ENCODE assay signal across 31 cellular contexts in the genomic region with DNA sequence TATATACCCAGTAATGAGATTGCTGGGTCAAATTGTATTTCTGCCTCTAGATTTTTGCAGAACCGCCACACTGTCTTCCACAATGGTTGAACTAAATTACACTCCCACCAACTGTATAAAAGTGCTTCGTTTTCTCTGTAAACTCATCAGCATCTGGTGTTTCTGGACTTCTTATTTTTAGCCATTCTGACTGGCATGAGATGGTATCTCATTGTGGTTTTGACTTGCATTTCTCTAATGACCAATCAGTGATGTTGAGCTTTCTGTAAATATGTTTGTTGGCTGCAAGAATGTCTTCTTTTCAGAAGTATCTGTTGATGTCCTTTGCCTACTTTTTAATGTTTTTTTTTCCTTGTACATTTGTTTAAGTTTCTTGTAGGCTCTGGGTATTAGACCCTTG.
"Had no signal": no experiment of that assay in that cellular context is flagged by ENCODE, and none has a peak within 500 bp of the region (broad histone marks: within the 10 kb centered on the region; RNA-seq: fewer than 3 reads in every experiment).

No MANE protein-coding gene starts in this region.

- H3K4me1 ChIP-seq: esophagus muscularis mucosa, gastroesophageal sphincter, heart right ventricle had no signal

- H3K4me3 Mint-ChIP-seq: activated B cell treated with CpG ODN at 0.5 μM for 24 hours; activated CD8-positive, alpha-beta T cell treated with anti-CD3 and anti-CD28 coated beads for 36 hours; activated naive CD4-positive, alpha-beta T cell treated with anti-CD3 and anti-CD28 coated beads, Interleukin-2, amount 10 ng/mL, durations not matched to agents 7 days and 5 days; activated naive CD8-positive, alpha-beta T cell treated with anti-CD3 and anti-CD28 coated beads, Interleukin-2, amount 10 ng/mL, durations not matched to agents 7 days and 5 days; activated T-cell treated with anti-CD3 and anti-CD28 coated beads, Interleukin-2, amount 50 U/mL, for 4 hours; central memory CD8-positive, alpha-beta T cell; effector memory CD8-positive, alpha-beta T cell; T-helper 17 cell; T-helper 2 cell treated with Interferon-gamma antibody and Interleukin-4, amounts not matched to agents 5 μg/mL and 100 μg/mL, for 36 hours had no signal

- H3K27me3 ChIP-seq: brain microvascular endothelial cell, esophagus muscularis mucosa, gastroesophageal sphincter, hepatocyte had no signal

- H3K4me3 ChIP-seq: coronary artery, esophagus muscularis mucosa, gastroesophageal sphincter, heart right ventricle, hepatocyte had no signal

- H3K27ac Mint-ChIP-seq: activated B cell treated with CpG ODN at 0.5 μM for 24 hours; activated CD8-positive, alpha-beta T cell treated with anti-CD3 and anti-CD28 coated beads for 36 hours; activated naive CD4-positive, alpha-beta T cell treated with anti-CD3 and anti-CD28 coated beads, Interleukin-2, amount 10 ng/mL, durations not matched to agents 7 days and 5 days; activated naive CD4-positive, alpha-beta T cell treated with anti-CD3 and anti-CD28 coated beads, Interleukin-2, amount 50 U/mL, for 72 hours; activated naive CD8-positive, alpha-beta T cell treated with anti-CD3 and anti-CD28 coated beads, Interleukin-2, amount 10 ng/mL, durations not matched to agents 7 days and 5 days; effector memory CD8-positive, alpha-beta T cell; T-helper 17 cell; T-helper 2 cell treated with Interferon-gamma antibody and Interleukin-4, amounts not matched to agents 5 μg/mL and 100 μg/mL, for 36 hours had no signal

- H3K4me2 ChIP-seq: hepatocyte had no signal

- ATAC-seq: activated CD4-positive, CD25-positive, alpha-beta regulatory T cell treated with anti-CD3 and anti-CD28 coated beads, Interleukin-2, amount 50 U/mL, for 24 hours; activated CD8-positive, alpha-beta T cell treated with anti-CD3 and anti-CD28 coated beads for 36 hours; activated naive CD4-positive, alpha-beta T cell treated with anti-CD3 and anti-CD28 coated beads, Interleukin-2, amount 50 U/mL, for 72 hours; activated T-cell treated with anti-CD3 and anti-CD28 coated beads, Interleukin-2, amount 50 U/mL, for 4 hours; effector memory CD8-positive, alpha-beta T cell; gastroesophageal sphincter; heart right ventricle; T-helper 17 cell had no signal

- H2AFZ ChIP-seq: hepatocyte had no signal

- H3K36me3 ChIP-seq: brain microvascular endothelial cell, esophagus muscularis mucosa, gastroesophageal sphincter, heart right ventricle, WERI-Rb-1 had no signal

- H3K79me2 ChIP-seq: hepatocyte had no signal

- H3K4me1 Mint-ChIP-seq: activated B cell treated with CpG ODN at 0.5 μM for 24 hours; activated naive CD4-positive, alpha-beta T cell treated with anti-CD3 and anti-CD28 coated beads, Interleukin-2, amount 10 ng/mL, durations not matched to agents 7 days and 5 days; activated naive CD8-positive, alpha-beta T cell treated with anti-CD3 and anti-CD28 coated beads, Interleukin-2, amount 10 ng/mL, durations not matched to agents 7 days and 5 days; central memory CD8-positive, alpha-beta T cell; T-helper 17 cell had no signal

- H3K9me3 ChIP-seq: esophagus muscularis mucosa, gastroesophageal sphincter had no signal

- DNase-seq: activated B cell treated with CpG ODN at 0.5 μM for 24 hours; activated CD4-positive, alpha-beta T cell treated with anti-CD3 and anti-CD28 coated beads for 48 hours; activated CD4-positive, alpha-beta T cell treated with anti-CD3 and anti-CD28 coated beads, Interleukin-2, amount 50 U/mL, for 1 hour; activated CD4-positive, alpha-beta T cell treated with anti-CD3 and anti-CD28 coated beads, Interleukin-2, amount 50 U/mL, for 48 hours; activated CD8-positive, alpha-beta memory T cell treated with anti-CD3 and anti-CD28 coated beads for 24 hours; activated CD8-positive, alpha-beta T cell treated with anti-CD3 and anti-CD28 coated beads for 36 hours; activated gamma-delta T cell; activated naive CD4-positive, alpha-beta T cell; activated naive CD4-positive, alpha-beta T cell treated with anti-CD3 and anti-CD28 coated beads, Interleukin-2, amount 10 ng/mL, durations not matched to agents 7 days and 5 days; activated naive CD8-positive, alpha-beta T cell treated with anti-CD3 and anti-CD28 coated beads, Interleukin-2, amount 10 ng/mL, durations not matched to agents 7 days and 5 days; activated T-cell treated with anti-CD3 and anti-CD28 coated beads, Interleukin-2, amount 50 U/mL, for 4 hours; amniotic stem cell; anterior cingulate cortex; brain microvascular endothelial cell; dermis blood vessel endothelial cell; effector CD4-positive, alpha-beta T cell; effector memory CD8-positive, alpha-beta T cell; erythroblast; foreskin melanocyte; heart right ventricle; T-helper 17 cell; T1000; WERI-Rb-1 had no signal

- H3K9me3 Mint-ChIP-seq: activated B cell treated with CpG ODN at 0.5 μM for 24 hours; activated CD8-positive, alpha-beta T cell treated with anti-CD3 and anti-CD28 coated beads for 36 hours; activated naive CD4-positive, alpha-beta T cell treated with anti-CD3 and anti-CD28 coated beads, Interleukin-2, amount 10 ng/mL, durations not matched to agents 7 days and 5 days; activated naive CD4-positive, alpha-beta T cell treated with anti-CD3 and anti-CD28 coated beads, Interleukin-2, amount 50 U/mL, for 72 hours; activated naive CD8-positive, alpha-beta T cell treated with anti-CD3 and anti-CD28 coated beads, Interleukin-2, amount 10 ng/mL, durations not matched to agents 7 days and 5 days; activated T-cell treated with anti-CD3 and anti-CD28 coated beads, Interleukin-2, amount 50 U/mL, for 4 hours; central memory CD8-positive, alpha-beta T cell; effector memory CD8-positive, alpha-beta T cell; T-helper 2 cell treated with Interferon-gamma antibody and Interleukin-4, amounts not matched to agents 5 μg/mL and 100 μg/mL, for 36 hours had no signal

- H3K36me3 Mint-ChIP-seq: activated naive CD4-positive, alpha-beta T cell treated with anti-CD3 and anti-CD28 coated beads, Interleukin-2, amount 10 ng/mL, durations not matched to agents 7 days and 5 days; activated naive CD4-positive, alpha-beta T cell treated with anti-CD3 and anti-CD28 coated beads, Interleukin-2, amount 50 U/mL, for 72 hours; activated naive CD8-positive, alpha-beta T cell treated with anti-CD3 and anti-CD28 coated beads, Interleukin-2, amount 10 ng/mL, durations not matched to agents 7 days and 5 days had no signal

- H3K27ac ChIP-seq: brain microvascular endothelial cell, coronary artery, esophagus muscularis mucosa, gastroesophageal sphincter, heart right ventricle, hepatocyte, WERI-Rb-1 had no signal

- H3K27me3 Mint-ChIP-seq: activated B cell treated with CpG ODN at 0.5 μM for 24 hours; activated CD8-positive, alpha-beta T cell treated with anti-CD3 and anti-CD28 coated beads for 36 hours; activated naive CD4-positive, alpha-beta T cell treated with anti-CD3 and anti-CD28 coated beads, Interleukin-2, amount 10 ng/mL, durations not matched to agents 7 days and 5 days; central memory CD8-positive, alpha-beta T cell; effector memory CD8-positive, alpha-beta T cell; T-helper 17 cell had no signal
